Comparison of ENCODE assay signal across 8 cellular contexts in genomic region chr4:4248885-4249203, GRCh38. TPM values are rescaled to one million over a fixed set of nuclear protein-coding genes. Genes with fewer than 3 reads are reported as not detected.
A peak's percentile ranks its signal among the peaks of the same experiment; 100 is the strongest.
DNase-seq lines count a peak whose midpoint lies in the region; ATAC-seq, FAIRE-seq and TF ChIP-seq lines count a peak whose summit lies in the region.

No MANE protein-coding gene starts in this region.

- H3K4me1 ChIP-seq in HepG2 (ENCODE audit: insufficient read depth, low read length) (peaks cover 35% of the 10 kb centered on the region), tibial nerve (peaks cover 0 to 38% (median 18%) of the 10 kb centered on the region in 4 donors)

- no peaks in the 10 kb centered on the region; a peak in 1 of 5 replicates for H3K27me3 ChIP-seq in HepG2 (ENCODE audit: control insufficient read depth in 1 of 2, insufficient read depth in 2 of 2, low read length in 2 of 2)
- H3K27me3 ChIP-seq in tibial nerve = no peaks in the 10 kb centered on the region

- no peaks in the 10 kb centered on the region for H4K20me1 ChIP-seq in HepG2 (ENCODE audit: insufficient read depth, low read length)

- peak overlapping the region; percentile 97 for H3K27ac Mint-ChIP-seq in activated naive CD4-positive, alpha-beta T cell treated with anti-CD3 and anti-CD28 coated beads for 36 hours

- in situ Hi-C loops in HepG2 (cut with HindIII; ENCODE audit: extremely low pct_ligation_motif_present, low pct_unique_long_range_greater_than_20kb) = no loop called here

- H3K9me3 Mint-ChIP-seq in activated naive CD4-positive, alpha-beta T cell treated with anti-CD3 and anti-CD28 coated beads for 36 hours = no peaks in the 10 kb centered on the region

- no peaks in the 10 kb centered on the region for H3K9me3 ChIP-seq in HepG2 (ENCODE audit: low read length)
- no peaks in the 10 kb centered on the region for H3K9me3 ChIP-seq in tibial nerve

- TF ChIP-seq EP300 in HepG2 (IDR thresholded peaks at IDR 0.05; ENCODE audit: low read depth in 2 of 2, low read length in 2 of 2) (no peak), HepG2 (CRISPR knock-in tag; IDR thresholded peaks at IDR 0.05; ENCODE audit: borderline replicate concordance) (no peak), tibial nerve (IDR thresholded peaks at IDR 0.05) (no peak)

- POLR2A ChIA-PET in HepG2 (lab: Yijun Ruan, JAX) = interaction anchor here (1.0 to 3.7 kb wide), 4 partner anchors 11 to 82 kb away, joined by 3 to 63 read pairs (median 6); no protein-coding TSS in a partner anchor

- peaks cover 27% of the 10 kb centered on the region for H3K4me1 Mint-ChIP-seq in activated naive CD4-positive, alpha-beta T cell treated with anti-CD3 and anti-CD28 coated beads for 36 hours (ENCODE audit: low read depth)

- no peak for FAIRE-seq in HepG2 (lab: Jason Lieb, UNC)

- DNase-seq in activated naive CD4-positive, alpha-beta T cell treated with anti-CD3 and anti-CD28 coated beads for 36 hours = no peak
- no peak for DNase-seq in activated naive CD4-positive, alpha-beta T cell treated with Interleukin-2 at 50 U/mL for 16 hours
- DNase-seq in amniotic epithelial cell (ENCODE audit: low read depth) = peak; percentile 64
- DNase-seq in HepG2 (ENCODE audit: low spot score) = peak; percentile 9
- no peak for DNase-seq in tibial nerve (ENCODE audit: low spot score in 2 of 2)
- no peak for DNase-seq in glomerular visceral epithelial cell (ENCODE audit: extremely low spot score)
- no peak for DNase-seq in NCI-H748 treated with DMSO at 0.1 percent for 48 hours (lab: John Stamatoyannopoulos, UW)

- H3K4me3 ChIP-seq in HepG2 (replicated peaks in 1 of 3; ENCODE audit: insufficient read depth in 1 of 3, low read depth in 2 of 3, low read length in 3 of 3) (peak overlapping the region; percentile 78 to 93 (median 86)), tibial nerve (peak overlapping the region; percentile 83 to 99 (median 92))

- no peak overlapping the region for H2AFZ ChIP-seq in HepG2 (ENCODE audit: low read length)

- peak overlapping the region; percentile 92 for H3K27ac ChIP-seq in HepG2 (ENCODE audit: extremely low read length, insufficient read depth, low read length)
- H3K27ac ChIP-seq in tibial nerve = peak overlapping the region; percentile 87 to 96 (median 92)

- peak overlapping the region; percentile 87 for H3K9ac ChIP-seq in HepG2 (ENCODE audit: insufficient read depth, low read depth, low read length)

- H3K4me2 ChIP-seq in HepG2 (ENCODE audit: low read depth, low read length) = peak overlapping the region; percentile 98

- BruUV-seq in HepG2 (replicated peaks; lab: Mats Ljungman, UMichigan) = no TSS peak

- WGBS in HepG2 (ENCODE audit: low lambda C conversion rate) = 2% methylated on average over 10 of the region's 10 CpGs
- 14 to 16% methylated on average over 10 of the region's 10 CpGs for WGBS in tibial nerve, 2 donors

- CTCF ChIA-PET in activated naive CD4-positive, alpha-beta T cell treated with anti-CD3 and anti-CD28 coated beads for 36 hours (lab: Charles Lee) = interaction anchor here (1.0 to 1.7 kb wide), 2 partner anchors 10 to 12 kb away, joined by 3 to 7 read pairs; no protein-coding TSS in a partner anchor
- CTCF ChIA-PET in HepG2 (lab: Yijun Ruan, JAX; ENCODE audit: low intra/inter-chr PET ratio, low total read pairs) = interaction anchor here (1.7 kb wide), 1 partner anchor 86 kb away, joined by 6 read pairs; no protein-coding TSS in a partner anchor

- H3K36me3 ChIP-seq in HepG2 (replicated peaks in 1 of 2; ENCODE audit: control insufficient read depth in 1 of 2, insufficient read depth in 2 of 2, low read length in 2 of 2) = peaks cover 7 to 16% of the 10 kb centered on the region in 2 experiments
- H3K36me3 ChIP-seq in tibial nerve = peaks cover 0 to 16% (median 0%) of the 10 kb centered on the region in 3 donors

- peaks cover 11% of the 10 kb centered on the region for H3K79me2 ChIP-seq in HepG2 (ENCODE audit: insufficient read depth, low read length)

- ATAC-seq in HepG2 (peak; percentile 5; the same call in 1 of the 3 replicates), HG02885 (IDR thresholded peaks at IDR 0.05; ENCODE audit: poor library complexity, unreplicated experiment) (no peak)

- TF ChIP-seq CTCF in HepG2 (CRISPR knock-in tag; IDR thresholded peaks at IDR 0.05) (no peak), tibial nerve (IDR thresholded peaks at IDR 0.05) (no peak)

- peaks cover 14% of the 10 kb centered on the region for H3K36me3 Mint-ChIP-seq in activated naive CD4-positive, alpha-beta T cell treated with anti-CD3 and anti-CD28 coated beads for 36 hours (ENCODE audit: low read depth)

- intact Hi-C loops in activated naive CD4-positive, alpha-beta T cell treated with anti-CD3 and anti-CD28 coated beads for 36 hours (cut with micrococcal nuclease) = loop anchor here (1.0 to 5.0 kb wide), 5 partner anchors 41 to 717 kb away; partner anchors contain the start of genes LRPAP1, LYAR, STX18 and ZBTB49
- intact Hi-C loops in HepG2 (cut with micrococcal nuclease; ENCODE audit: unreplicated experiment) = loop anchor here (2.0 kb wide), 1 partner anchor 42 kb away; the partner anchor contains the start of genes LYAR and ZBTB49

- no peaks in the 10 kb centered on the region for H3K27me3 Mint-ChIP-seq in activated naive CD4-positive, alpha-beta T cell treated with anti-CD3 and anti-CD28 coated beads for 36 hours (ENCODE audit: low read depth)

- TF ChIP-seq RAD21 in HepG2 (CRISPR knock-in tag; IDR thresholded peaks at IDR 0.05) = no peak

- H3K4me3 Mint-ChIP-seq in activated naive CD4-positive, alpha-beta T cell treated with anti-CD3 and anti-CD28 coated beads for 36 hours = peak overlapping the region; percentile 95

- no peak for TF ChIP-seq POLR2A in HepG2 (IDR thresholded peaks at IDR 0.05; ENCODE audit: insufficient read depth in 1 of 2, low read depth in 2 of 2, low read length in 2 of 2)
- TF ChIP-seq POLR2A in tibial nerve (IDR thresholded peaks at IDR 0.05) = no peak

RNA-seq across cellular contexts. Expression of gene TMEM128, which starts 0.8 kb away (rescaled TPM):
- 10 to 100 TPM; 21.7 to 22.0 TPM for total RNA-seq in activated naive CD4-positive, alpha-beta T cell treated with anti-CD3 and anti-CD28 coated beads for 36 hours
- 17.2 and 19.4 TPM in 2 replicates for total RNA-seq in HepG2 (2016; rRNA removed; fragmentation: Illumina TruSeq; extraction: Trizol)
- 9.8 and 10.1 TPM in 2 replicates for total RNA-seq in HepG2 (2016; cell fraction: cytosol; rRNA removed; fragmentation: Illumina TruSeq; extraction: Trizol; ENCODE audit: low read depth)
- 16.7 and 18.6 TPM in 2 replicates for total RNA-seq in HepG2 (2016; cell fraction: insoluble cytoplasmic fraction; rRNA removed; fragmentation: Illumina TruSeq; extraction: Trizol)
- total RNA-seq in HepG2 (2016; cell fraction: membrane; rRNA removed; fragmentation: Illumina TruSeq; extraction: Trizol) = 15.0 and 15.4 TPM in 2 replicates
- total RNA-seq in HepG2 (2016; cell fraction: nucleus; rRNA removed; fragmentation: Illumina TruSeq; extraction: Trizol) = 13.7 and 15.4 TPM in 2 replicates
- 21.4 and 27.9 TPM in 2 replicates for polyA plus RNA-seq in HepG2 (2011; rRNA removed)
- polyA plus RNA-seq in HepG2 (2011; cell fraction: cytosol; rRNA removed) = 18.0 and 29.0 TPM in 2 replicates
- polyA plus RNA-seq in HepG2 (2011; cell fraction: nucleus; rRNA removed) = 4.7 and 7.0 TPM in 2 replicates
- polyA plus RNA-seq in HepG2 (2012) = 17.8 and 20.1 TPM in 2 replicates
- polyA plus RNA-seq in HepG2 (2016; cell fraction: cytosol; fragmentation: Illumina TruSeq; extraction: Trizol; ENCODE audit: low read depth) = 6.2 and 7.0 TPM in 2 replicates
- polyA plus RNA-seq in HepG2 (2016; cell fraction: insoluble cytoplasmic fraction; fragmentation: Illumina TruSeq; extraction: Trizol; ENCODE audit: low read depth) = 18.8 and 21.9 TPM in 2 replicates
- polyA plus RNA-seq in HepG2 (2016; cell fraction: membrane; fragmentation: Illumina TruSeq; extraction: Trizol; ENCODE audit: low read depth) = 13.4 and 15.1 TPM in 2 replicates
- 26.7 and 32.3 TPM in 2 replicates for polyA plus RNA-seq in HepG2 (2016; cell fraction: nucleus; fragmentation: Illumina TruSeq; extraction: Trizol; ENCODE audit: insufficient read depth, low read depth)
- polyA minus RNA-seq in HepG2 (2011; rRNA and poly(A)+ RNA removed; ENCODE audit: low replicate concordance) = 2.7 and 11.0 TPM in 2 replicates
- polyA minus RNA-seq in HepG2 (2011; cell fraction: cytosol; rRNA and poly(A)+ RNA removed) = 9.2 and 9.3 TPM in 2 replicates
- polyA minus RNA-seq in HepG2 (2011; cell fraction: nucleus; rRNA and poly(A)+ RNA removed) = 7.1 and 8.7 TPM in 2 replicates
- 10 to 100 TPM; 13.3 to 36.5 (median 23.8) TPM for total RNA-seq in tibial nerve

RNA-seq across cellular contexts. Expression of gene OTOP1, which starts 22.1 kb away (rescaled TPM):
- not detected for total RNA-seq in activated naive CD4-positive, alpha-beta T cell treated with anti-CD3 and anti-CD28 coated beads for 36 hours
- total RNA-seq in HepG2 (2016; rRNA removed; fragmentation: Illumina TruSeq; extraction: Trizol) = not detected in 2 replicates
- not detected in 2 replicates for total RNA-seq in HepG2 (2016; cell fraction: cytosol; rRNA removed; fragmentation: Illumina TruSeq; extraction: Trizol; ENCODE audit: low read depth)
- total RNA-seq in HepG2 (2016; cell fraction: insoluble cytoplasmic fraction; rRNA removed; fragmentation: Illumina TruSeq; extraction: Trizol) = not detected in 2 replicates
- not detected in 2 replicates for total RNA-seq in HepG2 (2016; cell fraction: membrane; rRNA removed; fragmentation: Illumina TruSeq; extraction: Trizol)
- total RNA-seq in HepG2 (2016; cell fraction: nucleus; rRNA removed; fragmentation: Illumina TruSeq; extraction: Trizol) = not detected in 2 replicates
- polyA plus RNA-seq in HepG2 (2011; rRNA removed) = not detected in 2 replicates
- polyA plus RNA-seq in HepG2 (2011; cell fraction: cytosol; rRNA removed) = not detected in 2 replicates
- not detected in 2 replicates for polyA plus RNA-seq in HepG2 (2011; cell fraction: nucleus; rRNA removed)
- polyA plus RNA-seq in HepG2 (2012) = not detected in 2 replicates
- polyA plus RNA-seq in HepG2 (2016; cell fraction: cytosol; fragmentation: Illumina TruSeq; extraction: Trizol; ENCODE audit: low read depth) = not detected in 2 replicates
- polyA plus RNA-seq in HepG2 (2016; cell fraction: insoluble cytoplasmic fraction; fragmentation: Illumina TruSeq; extraction: Trizol; ENCODE audit: low read depth) = not detected in 2 replicates
- polyA plus RNA-seq in HepG2 (2016; cell fraction: membrane; fragmentation: Illumina TruSeq; extraction: Trizol; ENCODE audit: low read depth) = not detected in 2 replicates
- polyA plus RNA-seq in HepG2 (2016; cell fraction: nucleus; fragmentation: Illumina TruSeq; extraction: Trizol; ENCODE audit: insufficient read depth, low read depth) = not detected in 2 replicates
- not detected in 2 replicates for polyA minus RNA-seq in HepG2 (2011; rRNA and poly(A)+ RNA removed; ENCODE audit: low replicate concordance)
- not detected in 2 replicates for polyA minus RNA-seq in HepG2 (2011; cell fraction: cytosol; rRNA and poly(A)+ RNA removed)
- not detected in 2 replicates for polyA minus RNA-seq in HepG2 (2011; cell fraction: nucleus; rRNA and poly(A)+ RNA removed)
- not detected for total RNA-seq in tibial nerve

RNA-seq across cellular contexts. Expression of gene LYAR, which starts 41.1 kb away (rescaled TPM):
- 10 to 100 TPM; 42.3 to 42.4 TPM for total RNA-seq in activated naive CD4-positive, alpha-beta T cell treated with anti-CD3 and anti-CD28 coated beads for 36 hours
- total RNA-seq in HepG2 (2016; rRNA removed; fragmentation: Illumina TruSeq; extraction: Trizol) (94.2 and 132 TPM in 2 replicates), tibial nerve (10 to 100 TPM in 3 of 4 donors, 1 to 10 TPM in 1; 4.7 to 16.1 (median 10.3) TPM)
- total RNA-seq in HepG2 (2016; cell fraction: cytosol; rRNA removed; fragmentation: Illumina TruSeq; extraction: Trizol; ENCODE audit: low read depth) = 28.5 and 31.5 TPM in 2 replicates
- 97.0 and 128 TPM in 2 replicates for total RNA-seq in HepG2 (2016; cell fraction: insoluble cytoplasmic fraction; rRNA removed; fragmentation: Illumina TruSeq; extraction: Trizol)
- total RNA-seq in HepG2 (2016; cell fraction: membrane; rRNA removed; fragmentation: Illumina TruSeq; extraction: Trizol) = 48.0 and 54.1 TPM in 2 replicates
- 40.3 and 43.2 TPM in 2 replicates for total RNA-seq in HepG2 (2016; cell fraction: nucleus; rRNA removed; fragmentation: Illumina TruSeq; extraction: Trizol)
- polyA plus RNA-seq in HepG2 (2011; rRNA removed) = 6.0 and 7.8 TPM in 2 replicates
- polyA plus RNA-seq in HepG2 (2011; cell fraction: cytosol; rRNA removed) = 3.6 and 4.9 TPM in 2 replicates
- polyA plus RNA-seq in HepG2 (2011; cell fraction: nucleus; rRNA removed) = 2.2 and 3.6 TPM in 2 replicates
- 26.2 and 31.0 TPM in 2 replicates for polyA plus RNA-seq in HepG2 (2012)
- 18.8 and 28.8 TPM in 2 replicates for polyA plus RNA-seq in HepG2 (2016; cell fraction: cytosol; fragmentation: Illumina TruSeq; extraction: Trizol; ENCODE audit: low read depth)
- polyA plus RNA-seq in HepG2 (2016; cell fraction: insoluble cytoplasmic fraction; fragmentation: Illumina TruSeq; extraction: Trizol; ENCODE audit: low read depth) = 142 and 150 TPM in 2 replicates
- polyA plus RNA-seq in HepG2 (2016; cell fraction: membrane; fragmentation: Illumina TruSeq; extraction: Trizol; ENCODE audit: low read depth) = 30.5 and 41.3 TPM in 2 replicates
- 61.7 and 69.5 TPM in 2 replicates for polyA plus RNA-seq in HepG2 (2016; cell fraction: nucleus; fragmentation: Illumina TruSeq; extraction: Trizol; ENCODE audit: insufficient read depth, low read depth)
- polyA minus RNA-seq in HepG2 (2011; rRNA and poly(A)+ RNA removed; ENCODE audit: low replicate concordance) = 0.76 and 3.3 TPM in 2 replicates
- 4.6 and 4.7 TPM in 2 replicates for polyA minus RNA-seq in HepG2 (2011; cell fraction: cytosol; rRNA and poly(A)+ RNA removed)
- polyA minus RNA-seq in HepG2 (2011; cell fraction: nucleus; rRNA and poly(A)+ RNA removed) = 8.6 and 11.2 TPM in 2 replicates

RNA-seq across cellular contexts. Expression of gene ZBTB49, which starts 41.2 kb away (rescaled TPM):
- 1 to 10 TPM; 4.2 to 4.5 TPM for total RNA-seq in activated naive CD4-positive, alpha-beta T cell treated with anti-CD3 and anti-CD28 coated beads for 36 hours
- total RNA-seq in HepG2 (2016; rRNA removed; fragmentation: Illumina TruSeq; extraction: Trizol) = 3.3 and 4.6 TPM in 2 replicates
- 1.4 and 1.6 TPM in 2 replicates for total RNA-seq in HepG2 (2016; cell fraction: cytosol; rRNA removed; fragmentation: Illumina TruSeq; extraction: Trizol; ENCODE audit: low read depth)
- total RNA-seq in HepG2 (2016; cell fraction: insoluble cytoplasmic fraction; rRNA removed; fragmentation: Illumina TruSeq; extraction: Trizol) = 2.5 and 3.5 TPM in 2 replicates
- total RNA-seq in HepG2 (2016; cell fraction: membrane; rRNA removed; fragmentation: Illumina TruSeq; extraction: Trizol) = 2.9 and 3.2 TPM in 2 replicates
- 5.5 and 8.4 TPM in 2 replicates for total RNA-seq in HepG2 (2016; cell fraction: nucleus; rRNA removed; fragmentation: Illumina TruSeq; extraction: Trizol)
- 3.7 and 4.3 TPM in 2 replicates for polyA plus RNA-seq in HepG2 (2011; rRNA removed)
- 1.7 and 2.0 TPM in 2 replicates for polyA plus RNA-seq in HepG2 (2011; cell fraction: cytosol; rRNA removed)
- 6.3 and 6.5 TPM in 2 replicates for polyA plus RNA-seq in HepG2 (2011; cell fraction: nucleus; rRNA removed)
- 2.2 and 2.3 TPM in 2 replicates for polyA plus RNA-seq in HepG2 (2012)
- 0.35 and 0.73 TPM in 2 replicates for polyA plus RNA-seq in HepG2 (2016; cell fraction: cytosol; fragmentation: Illumina TruSeq; extraction: Trizol; ENCODE audit: low read depth)
- polyA plus RNA-seq in HepG2 (2016; cell fraction: insoluble cytoplasmic fraction; fragmentation: Illumina TruSeq; extraction: Trizol; ENCODE audit: low read depth) = 2.7 and 4.4 TPM in 2 replicates
- 0.68 and 0.76 TPM in 2 replicates for polyA plus RNA-seq in HepG2 (2016; cell fraction: membrane; fragmentation: Illumina TruSeq; extraction: Trizol; ENCODE audit: low read depth)
- 7.6 and 8.7 TPM in 2 replicates for polyA plus RNA-seq in HepG2 (2016; cell fraction: nucleus; fragmentation: Illumina TruSeq; extraction: Trizol; ENCODE audit: insufficient read depth, low read depth)
- polyA minus RNA-seq in HepG2 (2011; rRNA and poly(A)+ RNA removed; ENCODE audit: low replicate concordance) = 5.5 and 7.9 TPM in 2 replicates
- 0.69 and 1.4 TPM in 2 replicates for polyA minus RNA-seq in HepG2 (2011; cell fraction: cytosol; rRNA and poly(A)+ RNA removed)
- 5.2 and 8.7 TPM in 2 replicates for polyA minus RNA-seq in HepG2 (2011; cell fraction: nucleus; rRNA and poly(A)+ RNA removed)
- total RNA-seq in tibial nerve = 10 to 100 TPM in 2 of 4 donors, 1 to 10 TPM in 2; 5.1 to 28.4 (median 10.1) TPM

Comparison
In these comparisons a context has a peak if more than half of its experiments do, and no peak if none do; other contexts are left out.
1. DNase-seq: peak in amniotic epithelial cell (single experiment) and HepG2 (single experiment); none in activated naive CD4-positive, alpha-beta T cell treated with anti-CD3 and anti-CD28 coated beads for 36 hours (single experiment), activated naive CD4-positive, alpha-beta T cell treated with Interleukin-2 at 50 U/mL for 16 hours (single experiment), tibial nerve (0 of 2), glomerular visceral epithelial cell (single experiment) and NCI-H748 treated with DMSO at 0.1 percent for 48 hours (single experiment).